Comparison of ENCODE assay signal across 1 cellular context in the genomic region with DNA sequence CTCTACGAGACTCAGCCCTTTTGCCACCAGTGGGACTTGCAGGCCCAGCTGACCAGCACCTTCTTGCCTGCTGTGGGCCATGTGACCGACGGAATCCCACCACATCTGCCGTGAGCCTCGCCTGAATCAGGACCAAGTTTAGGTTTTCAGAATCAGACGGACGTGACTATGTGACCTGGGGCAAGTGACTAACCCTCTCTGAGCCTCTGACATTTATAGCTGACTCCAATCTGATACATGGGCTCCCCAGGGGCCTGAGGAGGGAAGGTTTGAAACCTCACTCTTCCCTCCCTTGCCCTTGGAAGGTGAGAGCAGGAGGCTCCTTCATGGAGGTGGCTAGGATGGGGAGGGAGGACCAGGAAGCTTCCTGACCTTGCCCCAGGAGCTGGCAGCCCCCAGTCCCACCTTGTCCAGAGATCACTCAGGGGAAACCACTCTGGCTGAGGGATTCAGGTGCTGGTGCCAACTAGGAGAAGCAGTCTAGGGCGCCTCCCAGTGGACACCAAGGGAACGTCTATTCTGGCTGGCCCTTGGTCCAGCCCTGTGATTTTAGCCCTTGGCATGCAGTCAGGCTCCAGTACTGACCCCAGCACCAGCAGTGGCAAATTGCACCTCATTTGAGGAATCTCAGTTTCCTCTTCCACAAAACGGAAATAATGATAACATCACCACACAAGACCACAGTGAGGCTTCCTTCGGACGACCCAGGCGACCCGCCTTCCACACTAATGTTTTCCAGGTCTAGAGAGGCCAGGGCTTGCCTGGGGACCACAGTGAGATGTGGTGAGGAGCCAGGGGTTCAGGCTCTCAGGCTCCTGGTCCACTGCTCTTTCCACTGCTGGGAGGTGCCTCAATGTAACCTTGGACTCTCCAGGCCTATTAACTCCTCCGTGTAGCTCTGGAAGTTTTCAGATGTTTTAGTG.
TF ChIP-seq lines count a peak whose summit lies in the region.

No MANE protein-coding gene starts in this region.

TF ChIP-seq in HepG2, 621 proteins besides CTCF, POLR2A, EP300 and RAD21 (continued from another document):
- TF ChIP-seq, protein P1, sequence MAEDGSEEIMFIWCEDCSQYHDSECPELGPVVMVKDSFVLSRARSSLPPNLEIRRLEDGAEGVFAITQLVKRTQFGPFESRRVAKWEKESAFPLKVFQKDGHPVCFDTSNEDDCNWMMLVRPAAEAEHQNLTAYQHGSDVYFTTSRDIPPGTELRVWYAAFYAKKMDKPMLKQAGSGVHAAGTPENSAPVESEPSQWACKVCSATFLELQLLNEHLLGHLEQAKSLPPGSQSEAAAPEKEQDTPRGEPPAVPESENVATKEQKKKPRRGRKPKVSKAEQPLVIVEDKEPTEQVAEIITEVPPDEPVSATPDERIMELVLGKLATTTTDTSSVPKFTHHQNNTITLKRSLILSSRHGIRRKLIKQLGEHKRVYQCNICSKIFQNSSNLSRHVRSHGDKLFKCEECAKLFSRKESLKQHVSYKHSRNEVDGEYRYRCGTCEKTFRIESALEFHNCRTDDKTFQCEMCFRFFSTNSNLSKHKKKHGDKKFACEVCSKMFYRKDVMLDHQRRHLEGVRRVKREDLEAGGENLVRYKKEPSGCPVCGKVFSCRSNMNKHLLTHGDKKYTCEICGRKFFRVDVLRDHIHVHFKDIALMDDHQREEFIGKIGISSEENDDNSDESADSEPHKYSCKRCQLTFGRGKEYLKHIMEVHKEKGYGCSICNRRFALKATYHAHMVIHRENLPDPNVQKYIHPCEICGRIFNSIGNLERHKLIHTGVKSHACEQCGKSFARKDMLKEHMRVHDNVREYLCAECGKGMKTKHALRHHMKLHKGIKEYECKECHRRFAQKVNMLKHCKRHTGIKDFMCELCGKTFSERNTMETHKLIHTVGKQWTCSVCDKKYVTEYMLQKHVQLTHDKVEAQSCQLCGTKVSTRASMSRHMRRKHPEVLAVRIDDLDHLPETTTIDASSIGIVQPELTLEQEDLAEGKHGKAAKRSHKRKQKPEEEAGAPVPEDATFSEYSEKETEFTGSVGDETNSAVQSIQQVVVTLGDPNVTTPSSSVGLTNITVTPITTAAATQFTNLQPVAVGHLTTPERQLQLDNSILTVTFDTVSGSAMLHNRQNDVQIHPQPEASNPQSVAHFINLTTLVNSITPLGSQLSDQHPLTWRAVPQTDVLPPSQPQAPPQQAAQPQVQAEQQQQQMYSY (CRISPR knock-in tag; IDR thresholded peaks at IDR 0.05), result peak; percentile 77; the same call in 1 of the 2 replicates
- TF ChIP-seq STAG1 (CRISPR knock-in tag; IDR thresholded peaks at IDR 0.05) (peak; percentile 94), ZNF746 (CRISPR knock-in tag; IDR thresholded peaks at IDR 0.05) (no peak), PPARG (CRISPR knock-in tag; conservative IDR thresholded peaks at IDR 0.05) (0 out of 2 replicates have a peak, but pooled peaks have one; percentile 26), ZNF768 (CRISPR knock-in tag; IDR thresholded peaks at IDR 0.05) (no peak), SALL1 (CRISPR knock-in tag; IDR thresholded peaks at IDR 0.05) (peak; percentile 62; the same call in 1 of the 2 replicates), HNRNPH1 (optimal IDR thresholded peaks at IDR 0.05; ENCODE audit: low read depth, low read length) (no peak), FOXC1 (CRISPR knock-in tag; IDR thresholded peaks at IDR 0.05; ENCODE audit: borderline replicate concordance) (0 out of 2 replicates have a peak, but pooled peaks have one; percentile 44), IRF2 (CRISPR knock-in tag; IDR thresholded peaks at IDR 0.05) (0 out of 2 replicates have a peak, but pooled peaks have one; percentile 24), ZNF350 (CRISPR knock-in tag; IDR thresholded peaks at IDR 0.05; ENCODE audit: borderline replicate concordance, low read depth) (peak; percentile 44; the same call in 1 of the 2 replicates), KDM4B (CRISPR knock-in tag; IDR thresholded peaks at IDR 0.05) (no peak), ZNF678 (CRISPR knock-in tag; IDR thresholded peaks at IDR 0.05) (no peak), XRCC5 (optimal IDR thresholded peaks at IDR 0.05; ENCODE audit: low read length) (peak; percentile 50)
